In genomic region chr12:753401-754237, GRCh38 we compare ENCODE assay signal across 8 cellular contexts. TPM values are rescaled to one million over a fixed set of nuclear protein-coding genes. Genes with fewer than 3 reads are reported as not detected.
A peak's percentile ranks its signal among the peaks of the same experiment; 100 is the strongest.
DNase-seq lines count a peak whose midpoint lies in the region; ATAC-seq and TF ChIP-seq lines count a peak whose summit lies in the region.

No MANE protein-coding gene starts in this region.

- H3K4me1 Mint-ChIP-seq in CD4-positive, alpha-beta T cell (ENCODE audit: low read depth) = peaks cover 32% of the 10 kb centered on the region
- H3K4me1 Mint-ChIP-seq in natural killer cell = peaks cover 41 to 44% of the 10 kb centered on the region in 2 donors

- H3K27ac Mint-ChIP-seq in CD4-positive, alpha-beta T cell = peak overlapping the region; percentile 87
- peak overlapping the region in 1 of 2 donors; percentile 84 for H3K27ac Mint-ChIP-seq in natural killer cell

- TF ChIP-seq POLR2A in esophagus muscularis mucosa (IDR thresholded peaks at IDR 0.05; ENCODE audit: low read depth) (no peak), suprapubic skin (IDR thresholded peaks at IDR 0.05) (no peak)

- no peak for ATAC-seq in CD4-positive, alpha-beta T cell (ENCODE audit: poor library complexity)
- ATAC-seq in GM21423 (IDR thresholded peaks at IDR 0.05; ENCODE audit: unreplicated experiment) (peak; percentile 1), natural killer cell (peak in 1 of 3 donors; percentile 11), HG02884 (IDR thresholded peaks at IDR 0.05; ENCODE audit: unreplicated experiment) (no peak)

- H3K4me2 ChIP-seq in MM.1S (ENCODE audit: low read depth, low read length) = peak overlapping the region; percentile 83

- H3F3A ChIP-seq in MM.1S (ENCODE audit: insufficient read depth, low read length) = peaks cover 36% of the 10 kb centered on the region

- peak overlapping the region; percentile 87 for H3K27ac ChIP-seq in CD4-positive, alpha-beta T cell (ENCODE audit: low read depth, low read length)
- peak overlapping the region; percentile 32; the same call in 1 of the 2 replicates for H3K27ac ChIP-seq in MM.1S (ENCODE audit: low read length)
- peak overlapping the region; percentile 98 to 99 (median 99) for H3K27ac ChIP-seq in esophagus muscularis mucosa (replicated peaks in 1 of 4)
- peak overlapping the region; percentile 100 for H3K27ac ChIP-seq in suprapubic skin

- CTCF ChIA-PET in CD4-positive, alpha-beta T cell (lab: Charles Lee) = interaction anchor here (0.9 to 3.0 kb wide), 16 partner anchors 20 to 830 kb away, joined by 3 to 20 read pairs (median 4); partner anchors contain the start of gene RAD52

- no peaks in the 10 kb centered on the region for H3K9me2 ChIP-seq in MM.1S (replicated peaks; ENCODE audit: insufficient read depth, low read length)

- TF ChIP-seq CTCF in CD4-positive, alpha-beta T cell (IDR thresholded peaks at IDR 0.05) = no peak
- peak; percentile 27 for TF ChIP-seq CTCF in MM.1S (IDR thresholded peaks at IDR 0.05; ENCODE audit: low read length)
- peak in 2 of 3 experiments; percentile 10 to 30 for TF ChIP-seq CTCF in esophagus muscularis mucosa (IDR thresholded peaks at IDR 0.05)
- peak; percentile 14 for TF ChIP-seq CTCF in natural killer cell (IDR thresholded peaks at IDR 0.05)
- TF ChIP-seq CTCF in suprapubic skin (IDR thresholded peaks at IDR 0.05) = no peak

- peak overlapping the region; percentile 62 for H3K9ac ChIP-seq in MM.1S (ENCODE audit: low read length)

- DNase-seq in CD4-positive, alpha-beta T cell = peak in 9 of 10 experiments; percentile 16 to 50 (median 35)
- DNase-seq in MM.1S = peak; percentile 52
- DNase-seq in activated T-cell treated with anti-CD3 and anti-CD28 coated beads, Interleukin-2, amount 50 U/mL, for 1 hour = peak; percentile 63
- DNase-seq in esophagus muscularis mucosa (ENCODE audit: extremely low spot score) = no peak
- DNase-seq in natural killer cell = peak; percentile 52
- DNase-seq in suprapubic skin (ENCODE audit: low spot score in 2 of 2) = peak; percentile 80 to 83

- H3K36me3 ChIP-seq in MM.1S (replicated peaks; ENCODE audit: insufficient read depth, low read length) (no peaks in the 10 kb centered on the region), esophagus muscularis mucosa (no peaks in the 10 kb centered on the region), suprapubic skin (no peaks in the 10 kb centered on the region)

- 0 out of 2 replicates have a peak, but pooled peaks cover 30% of the 10 kb centered on the region for H4K20me1 ChIP-seq in MM.1S (ENCODE audit: insufficient read depth, low read length)

- WGBS in esophagus muscularis mucosa = 0% methylated on average over 24 of the region's 81 CpGs
- under 1% methylated on average over 55 of the region's 81 CpGs for WGBS in suprapubic skin

- no peaks in the 10 kb centered on the region for H3K27me3 Mint-ChIP-seq in CD4-positive, alpha-beta T cell
- no peaks in the 10 kb centered on the region for H3K27me3 Mint-ChIP-seq in natural killer cell (ENCODE audit: low read depth in 2 of 2)

- H3K4me3 Mint-ChIP-seq in CD4-positive, alpha-beta T cell = peak overlapping the region; percentile 95
- peak overlapping the region; percentile 96 for H3K4me3 Mint-ChIP-seq in natural killer cell

- H3K9me3 Mint-ChIP-seq in CD4-positive, alpha-beta T cell = no peaks in the 10 kb centered on the region
- no peaks in the 10 kb centered on the region for H3K9me3 Mint-ChIP-seq in natural killer cell

- TF ChIP-seq EP300 in esophagus muscularis mucosa (IDR thresholded peaks at IDR 0.05) (no peak), suprapubic skin (IDR thresholded peaks at IDR 0.05) (no peak)

- peak overlapping the region; percentile 59 for H2AFZ ChIP-seq in MM.1S (ENCODE audit: low read length)

- intact Hi-C loops in CD4-positive, alpha-beta T cell (cut with DNase I, micrococcal nuclease) = loop anchor here (2.0 to 10.0 kb wide), 9 partner anchors 25 to 841 kb away; partner anchors contain the start of genes FBXL14 (in 1 of the 2) and RAD52 (in 1 of the 2)
- intact Hi-C loops in esophagus muscularis mucosa (cut with DNase I) = loop anchor here (5.0 to 10.0 kb wide), 3 partner anchors 59 to 841 kb away; partner anchors contain the start of gene FBXL14
- intact Hi-C loops in natural killer cell (cut with micrococcal nuclease) = loop anchor here (2.0 to 5.0 kb wide), 5 partner anchors 59 to 839 kb away; partner anchors contain the start of genes FBXL14 and RAD52

- H3K79me2 ChIP-seq in MM.1S (ENCODE audit: low read length) = peaks cover 56% of the 10 kb centered on the region

- no peaks in the 10 kb centered on the region for H3K27me3 ChIP-seq in CD4-positive, alpha-beta T cell (ENCODE audit: control insufficient read depth, insufficient read depth, low read length)
- no peaks in the 10 kb centered on the region for H3K27me3 ChIP-seq in MM.1S (replicated peaks; ENCODE audit: insufficient read depth, low read length)
- H3K27me3 ChIP-seq in esophagus muscularis mucosa = no peaks in the 10 kb centered on the region
- no peaks in the 10 kb centered on the region for H3K27me3 ChIP-seq in suprapubic skin

- H3K36me3 Mint-ChIP-seq in CD4-positive, alpha-beta T cell (ENCODE audit: low read depth) = peaks cover 29% of the 10 kb centered on the region
- H3K36me3 Mint-ChIP-seq in natural killer cell = no peaks in the 10 kb centered on the region

- peak overlapping the region; percentile 70 for H3K4me3 ChIP-seq in MM.1S (ENCODE audit: low read length)
- peak overlapping the region; percentile 90 to 92 (median 91) for H3K4me3 ChIP-seq in esophagus muscularis mucosa
- H3K4me3 ChIP-seq in suprapubic skin = peak overlapping the region; percentile 98

- POLR2A ChIA-PET in CD4-positive, alpha-beta T cell (lab: Charles Lee) = interaction anchor here (1.0 to 6.3 kb wide), 22 partner anchors 8 to 187 kb away, joined by 3 to 166 read pairs (median 12); partner anchors contain the start of gene NINJ2

- H3K4me1 ChIP-seq in MM.1S (ENCODE audit: low read length) = peaks cover 15% of the 10 kb centered on the region; the same call in 1 of the 2 replicates
- H3K4me1 ChIP-seq in esophagus muscularis mucosa = peaks cover 14 to 56% (median 37%) of the 10 kb centered on the region in 4 donors
- peaks cover 56% of the 10 kb centered on the region for H3K4me1 ChIP-seq in suprapubic skin

- no peaks in the 10 kb centered on the region for H3K9me3 ChIP-seq in CD4-positive, alpha-beta T cell (ENCODE audit: control insufficient read depth, low read length)
- no peaks in the 10 kb centered on the region for H3K9me3 ChIP-seq in MM.1S (replicated peaks; ENCODE audit: insufficient read depth, low read length)
- no peaks in the 10 kb centered on the region for H3K9me3 ChIP-seq in esophagus muscularis mucosa
- no peaks in the 10 kb centered on the region for H3K9me3 ChIP-seq in suprapubic skin

RNA-seq across cellular contexts. Expression of gene WNK1, which starts 1.2 kb away (rescaled TPM):
- 100 to 1,000 TPM; 193 to 198 TPM for total RNA-seq in CD4-positive, alpha-beta T cell
- 100 to 1,000 TPM; 137 to 250 (median 158) TPM for total RNA-seq in esophagus muscularis mucosa
- 100 to 1,000 TPM; 177 to 203 (median 192) TPM for total RNA-seq in natural killer cell
- total RNA-seq in suprapubic skin = 100 to 1,000 TPM; 368 to 724 (median 435) TPM

Comparison
In these comparisons a context has a peak if more than half of its experiments do, and no peak if none do; other contexts are left out.
1. H3K27ac ChIP-seq: peak in every context shown above with its lines; median percentile 100 in suprapubic skin; 99 in esophagus muscularis mucosa; 87 in CD4-positive, alpha-beta T cell; 32 in MM.1S.
2. CTCF ChIP-seq: peak in MM.1S (single experiment), esophagus muscularis mucosa (2 of 3) and natural killer cell (single experiment); none in CD4-positive, alpha-beta T cell (single experiment) and suprapubic skin (0 of 2).
3. Peak in every context shown above with its lines, with median percentiles within 50 percentile points of each other: H3K4me3 ChIP-seq.